22 cellular contexts compared by ENCODE assay signal in genomic region chr5:154110781-154111180, GRCh38.
DNase-seq lines count a peak whose midpoint lies in the region; ATAC-seq and TF ChIP-seq lines count a peak whose summit lies in the region.
"Had no signal": no experiment of that assay in that cellular context is flagged by ENCODE, and none has a peak within 500 bp of the region (broad histone marks: within the 10 kb centered on the region; RNA-seq: fewer than 3 reads in every experiment).

No MANE protein-coding gene starts in this region.

- no peak for ATAC-seq in activated T-cell treated with anti-CD3 and anti-CD28 coated beads, Interleukin-2, amount 50 U/mL, for 72 hours (replicated peaks in 1 of 2)
- ATAC-seq: gastrocnemius medialis, left colon had no signal

- peaks cover 12% of the 10 kb centered on the region for H3K27me3 Mint-ChIP-seq in MCF 10A (ENCODE audit: insufficient read depth, unreplicated experiment)
- H3K27me3 Mint-ChIP-seq in activated T-cell treated with anti-CD3 and anti-CD28 coated beads, Interleukin-2, amount 50 U/mL, for 72 hours (ENCODE audit: low read depth) = no peaks in the 10 kb centered on the region
- H3K27me3 Mint-ChIP-seq: activated CD4-positive, alpha-beta memory T cell treated with anti-CD3 and anti-CD28 coated beads, Interleukin-2, amount 10 ng/mL, durations not matched to agents 7 days and 5 days had no signal

- H3K36me3 Mint-ChIP-seq in MCF 10A (ENCODE audit: insufficient read depth, unreplicated experiment) = no peaks in the 10 kb centered on the region
- no peaks in the 10 kb centered on the region for H3K36me3 Mint-ChIP-seq in activated T-cell treated with anti-CD3 and anti-CD28 coated beads, Interleukin-2, amount 50 U/mL, for 72 hours (ENCODE audit: insufficient read depth in 2 of 2)
- H3K36me3 Mint-ChIP-seq: mesothelial cell of epicardium had no signal

- H3K27ac ChIP-seq in breast epithelium = no peak overlapping the region
- H3K27ac ChIP-seq: ascending aorta, C4-2B, colonic mucosa, gastrocnemius medialis, PC-9 had no signal

- no peaks in the 10 kb centered on the region for H3K36me3 ChIP-seq in breast epithelium
- H3K36me3 ChIP-seq: ascending aorta, colonic mucosa, gastrocnemius medialis had no signal

- intact Hi-C loops in MCF 10A (cut with micrococcal nuclease) (no loop called here), breast epithelium (cut with DNase I; ENCODE audit: low total_unique reads) (no loop called here)

- no TSS peak for BruUV-seq in MCF 10A (replicated peaks; lab: Mats Ljungman, UMichigan)

- POLR2A ChIA-PET in MCF 10A (lab: Yijun Ruan, JAX) = no interaction called here

- no peak for TF ChIP-seq POLR2A in breast epithelium (IDR thresholded peaks at IDR 0.05)

- H3K9me3 Mint-ChIP-seq in MCF 10A (ENCODE audit: unreplicated experiment) = no peaks in the 10 kb centered on the region
- H3K9me3 Mint-ChIP-seq in activated T-cell treated with anti-CD3 and anti-CD28 coated beads, Interleukin-2, amount 50 U/mL, for 72 hours = no peaks in the 10 kb centered on the region
- H3K9me3 Mint-ChIP-seq: activated B cell treated with CpG ODN at 0.5 μM for 24 hours; activated CD4-positive, alpha-beta memory T cell treated with anti-CD3 and anti-CD28 coated beads, Interleukin-2, amount 10 ng/mL, durations not matched to agents 7 days and 5 days; activated naive CD4-positive, alpha-beta T cell treated with anti-CD3 and anti-CD28 coated beads for 36 hours; mesothelial cell of epicardium; T-helper 2 cell treated with Interferon-gamma antibody and Interleukin-4, amounts not matched to agents 5 μg/mL and 100 μg/mL, for 36 hours had no signal

- DNase-seq in MCF 10A (ENCODE audit: unreplicated experiment) (peak; percentile 11), breast epithelium (ENCODE audit: low spot score in 2 of 2) (no peak), RPMI7951 (ENCODE audit: low read depth) (peak; percentile 13), foreskin fibroblast (peak; percentile 20 to 58), GDM1 (lab: John Stamatoyannopoulos, UW) (no peak), activated T-cell treated with anti-CD3 and anti-CD28 coated beads for 4 hours (no peak), NCI-H524 treated with DMSO at 0.1 percent for 48 hours (lab: John Stamatoyannopoulos, UW) (no peak)
- no peak for DNase-seq in activated T-cell treated with anti-CD3 and anti-CD28 coated beads, Interleukin-2, amount 50 U/mL, for 72 hours
- DNase-seq: activated B cell treated with CpG ODN at 0.5 μM for 24 hours; activated CD4-positive, alpha-beta memory T cell treated with anti-CD3 and anti-CD28 coated beads, Interleukin-2, amount 10 ng/mL, durations not matched to agents 7 days and 5 days; activated naive CD4-positive, alpha-beta T cell treated with anti-CD3 and anti-CD28 coated beads for 36 hours; activated T-cell treated with anti-CD3 and anti-CD28 coated beads, Interleukin-2, amount 50 U/mL, for 1 hour; colonic mucosa; gastrocnemius medialis; left colon; NCI-H1417; PC-9; substantia nigra had no signal

- H3K4me3 ChIP-seq in breast epithelium (no peak overlapping the region), foreskin fibroblast (ENCODE audit: low read depth in 1 of 2, low read length in 2 of 2) (no peak overlapping the region)
- H3K4me3 ChIP-seq: ascending aorta, colonic mucosa, gastrocnemius medialis, PC-9 had no signal

- no peak overlapping the region for H3K27ac Mint-ChIP-seq in MCF 10A (ENCODE audit: low read depth, unreplicated experiment)
- no peak overlapping the region for H3K27ac Mint-ChIP-seq in activated T-cell treated with anti-CD3 and anti-CD28 coated beads, Interleukin-2, amount 50 U/mL, for 72 hours
- H3K27ac Mint-ChIP-seq: activated B cell treated with CpG ODN at 0.5 μM for 24 hours; activated CD4-positive, alpha-beta memory T cell treated with anti-CD3 and anti-CD28 coated beads, Interleukin-2, amount 10 ng/mL, durations not matched to agents 7 days and 5 days; activated naive CD4-positive, alpha-beta T cell treated with anti-CD3 and anti-CD28 coated beads for 36 hours; mesothelial cell of epicardium; T-helper 2 cell treated with Interferon-gamma antibody and Interleukin-4, amounts not matched to agents 5 μg/mL and 100 μg/mL, for 36 hours had no signal

- H3K4me1 ChIP-seq in breast epithelium = no peaks in the 10 kb centered on the region
- H3K4me1 ChIP-seq: ascending aorta, colonic mucosa, gastrocnemius medialis had no signal

- no peaks in the 10 kb centered on the region for H3K9me3 ChIP-seq in breast epithelium
- H3K9me3 ChIP-seq: ascending aorta, colonic mucosa, gastrocnemius medialis had no signal

- CTCF ChIA-PET in MCF 10A (lab: Yijun Ruan, JAX) = interaction anchor here (1.0 to 4.2 kb wide), 3 partner anchors 8 to 70 kb away, joined by 7 to 21 read pairs (median 7); no protein-coding TSS in a partner anchor

- H3K4me3 Mint-ChIP-seq in MCF 10A (ENCODE audit: unreplicated experiment) = no peak overlapping the region
- no peak overlapping the region for H3K4me3 Mint-ChIP-seq in activated T-cell treated with anti-CD3 and anti-CD28 coated beads, Interleukin-2, amount 50 U/mL, for 72 hours
- H3K4me3 Mint-ChIP-seq: activated B cell treated with CpG ODN at 0.5 μM for 24 hours; activated CD4-positive, alpha-beta memory T cell treated with anti-CD3 and anti-CD28 coated beads, Interleukin-2, amount 10 ng/mL, durations not matched to agents 7 days and 5 days; activated naive CD4-positive, alpha-beta T cell treated with anti-CD3 and anti-CD28 coated beads for 36 hours; mesothelial cell of epicardium; T-helper 2 cell treated with Interferon-gamma antibody and Interleukin-4, amounts not matched to agents 5 μg/mL and 100 μg/mL, for 36 hours had no signal

- TF ChIP-seq CTCF in MCF 10A (IDR thresholded peaks at IDR 0.05; ENCODE audit: unreplicated experiment) (no peak), breast epithelium (IDR thresholded peaks at IDR 0.05) (no peak), foreskin fibroblast (IDR thresholded peaks at IDR 0.05; ENCODE audit: low read depth, low read length) (no peak)

- H3K27me3 ChIP-seq in breast epithelium = no peaks in the 10 kb centered on the region
- H3K27me3 ChIP-seq: ascending aorta, colonic mucosa, gastrocnemius medialis had no signal

- H3K4me1 Mint-ChIP-seq in MCF 10A (ENCODE audit: insufficient read depth, unreplicated experiment) = no peaks in the 10 kb centered on the region
- peaks cover 8% of the 10 kb centered on the region for H3K4me1 Mint-ChIP-seq in activated T-cell treated with anti-CD3 and anti-CD28 coated beads, Interleukin-2, amount 50 U/mL, for 72 hours (ENCODE audit: low read depth)
- H3K4me1 Mint-ChIP-seq: activated B cell treated with CpG ODN at 0.5 μM for 24 hours; activated CD4-positive, alpha-beta memory T cell treated with anti-CD3 and anti-CD28 coated beads, Interleukin-2, amount 10 ng/mL, durations not matched to agents 7 days and 5 days; mesothelial cell of epicardium had no signal

Comparison
In these comparisons a context has a peak if more than half of its experiments do, and no peak if none do; other contexts are left out.
1. DNase-seq: peak in MCF 10A (single experiment), RPMI7951 (single experiment) and foreskin fibroblast (2 of 2); none in breast epithelium (0 of 2), GDM1 (single experiment), activated T-cell treated with anti-CD3 and anti-CD28 coated beads, Interleukin-2, amount 50 U/mL, for 72 hours (0 of 2), activated T-cell treated with anti-CD3 and anti-CD28 coated beads for 4 hours (single experiment) and NCI-H524 treated with DMSO at 0.1 percent for 48 hours (single experiment).